ENCODE assay signal across 12 cellular contexts in the genomic region with DNA sequence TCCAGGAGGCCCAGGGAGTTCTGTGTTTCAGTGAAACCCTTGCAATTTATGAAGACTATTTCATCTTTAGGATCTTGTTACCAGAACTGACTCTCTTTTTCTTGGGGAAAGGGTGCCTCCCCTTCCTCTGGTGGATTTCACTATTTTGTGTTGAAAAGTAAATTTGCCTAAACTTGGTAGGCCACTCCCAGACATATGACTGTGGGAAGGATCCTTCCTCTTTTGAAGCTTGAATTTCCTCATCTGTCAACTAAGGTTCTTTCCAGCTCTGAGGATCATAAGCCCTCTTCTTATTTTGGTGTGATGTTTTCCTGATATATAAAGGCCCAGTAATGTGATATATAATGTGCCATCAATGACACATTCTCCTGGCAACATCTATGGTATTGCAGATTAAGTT.
"Had no signal": no experiment of that assay in that cellular context is flagged by ENCODE, and none has a peak within 500 bp of the region (broad histone marks: within the 10 kb centered on the region; RNA-seq: fewer than 3 reads in every experiment).

No MANE protein-coding gene starts in this region.

- DNase-seq: activated CD4-positive, alpha-beta T cell treated with anti-CD3 and anti-CD28 coated beads, Interleukin-2, amount 10 ng/mL, durations not matched to agents 7 days and 5 days; activated CD4-positive, CD25-positive, alpha-beta regulatory T cell; activated naive CD4-positive, alpha-beta T cell treated with anti-CD3 and anti-CD28 coated beads, Interleukin-2, amount 10 ng/mL, durations not matched to agents 7 days and 5 days; activated T-cell treated with anti-CD3 and anti-CD28 coated beads for 4 hours; esophagus squamous epithelium; foreskin fibroblast; glutamatergic neuron; mesendoderm; pancreas; retina; thyroid gland; uterus had no signal
